In the genomic region with DNA sequence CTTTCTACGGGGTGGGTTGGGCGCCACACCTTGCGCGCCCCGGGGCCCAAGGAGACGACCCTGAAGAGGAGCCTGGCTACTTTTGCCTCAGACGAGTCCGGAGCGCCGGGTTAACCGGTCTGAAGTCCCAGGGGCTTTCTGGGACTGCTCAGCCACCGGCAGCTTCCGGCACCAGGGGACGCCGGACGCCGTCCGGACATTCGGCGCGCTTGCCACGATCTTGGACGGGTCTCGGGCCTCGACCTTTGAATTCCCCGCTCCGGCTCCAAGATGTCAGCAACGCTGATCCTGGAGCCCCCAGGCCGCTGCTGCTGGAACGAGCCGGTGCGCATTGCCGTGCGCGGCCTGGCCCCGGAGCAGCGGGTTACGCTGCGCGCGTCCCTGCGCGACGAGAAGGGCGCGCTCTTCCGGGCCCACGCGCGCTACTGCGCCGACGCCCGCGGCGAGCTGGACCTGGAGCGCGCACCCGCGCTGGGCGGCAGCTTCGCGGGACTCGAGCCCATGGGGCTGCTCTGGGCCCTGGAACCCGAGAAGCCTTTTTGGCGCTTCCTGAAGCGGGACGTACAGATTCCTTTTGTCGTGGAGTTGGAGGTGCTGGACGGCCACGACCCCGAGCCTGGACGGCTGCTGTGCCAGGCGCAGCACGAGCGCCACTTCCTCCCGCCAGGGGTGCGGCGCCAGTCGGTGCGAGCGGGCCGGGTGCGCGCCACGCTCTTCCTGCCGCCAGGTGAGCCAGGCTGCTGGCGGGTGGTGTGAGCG, we compare ENCODE assay signal across 8 cellular contexts. TPM values are rescaled to one million over a fixed set of nuclear protein-coding genes. Genes with fewer than 3 reads are reported as not detected.
DNase-seq lines count a peak whose midpoint lies in the region; ATAC-seq and TF ChIP-seq lines count a peak whose summit lies in the region.

Gene ACOT4 (plus strand): TSS at position 184 of the 759 bp plus-strand sequence. CDS start 87 bp downstream, at position 271.

- H4K20me1 ChIP-seq in hepatocyte (ENCODE audit: insufficient read depth, poor library complexity, severe bottlenecking), result no peaks in the 10 kb centered on the region

- CTCF ChIA-PET in RWPE1 (lab: Yijun Ruan, JAX), result interaction anchor here (0.6 to 0.7 kb wide), 2 partner anchors 66 to 1033 kb away, joined by 3 read pairs; no protein-coding TSS in a partner anchor

- TF ChIP-seq CTCF in RWPE1 (conservative IDR thresholded peaks at IDR 0.05; ENCODE audit: low read depth), result 0 out of 2 replicates have a peak, but pooled peaks have one; percentile 7
- TF ChIP-seq CTCF in hepatocyte (IDR thresholded peaks at IDR 0.05; ENCODE audit: poor library complexity), result no peak
- TF ChIP-seq CTCF in gastrocnemius medialis (IDR thresholded peaks at IDR 0.05 in 4 of 5, conservative IDR thresholded peaks at IDR 0.05 in 1 of 5), result peak in 1 of 5 experiments; percentile 15

- peaks cover 7% of the 10 kb centered on the region for H3K36me3 Mint-ChIP-seq in activated naive CD8-positive, alpha-beta T cell treated with anti-CD3 and anti-CD28 coated beads for 36 hours

- H3K4me1 Mint-ChIP-seq in activated naive CD8-positive, alpha-beta T cell treated with anti-CD3 and anti-CD28 coated beads for 36 hours, result peaks cover 10% of the 10 kb centered on the region

- H3K4me1 ChIP-seq in hepatocyte (ENCODE audit: insufficient read depth), result no peaks in the 10 kb centered on the region
- no peaks in the 10 kb centered on the region for H3K4me1 ChIP-seq in gastrocnemius medialis

- DNase-seq in DMS53 (lab: John Stamatoyannopoulos, UW) (peak; percentile 85), H7 (peak; percentile 76), RWPE1 (ENCODE audit: low spot score) (no peak), hepatocyte (ENCODE audit: low spot score) (peak; percentile 63), gastrocnemius medialis (no peak), OCI-M2 (lab: John Stamatoyannopoulos, UW; ENCODE audit: unreplicated experiment) (no peak)
- DNase-seq in activated naive CD8-positive, alpha-beta T cell treated with anti-CD3 and anti-CD28 coated beads for 36 hours, result peak; percentile 64

- H3K27me3 ChIP-seq in H7 (ENCODE audit: control insufficient read depth, insufficient read depth, low read length) (peaks cover 7% of the 10 kb centered on the region; the same call in 1 of the 2 replicates), hepatocyte (no peaks in the 10 kb centered on the region), gastrocnemius medialis (no peaks in the 10 kb centered on the region)

- H3K9me3 ChIP-seq in hepatocyte (ENCODE audit: low read depth) (no peaks in the 10 kb centered on the region), gastrocnemius medialis (no peaks in the 10 kb centered on the region)

- H3K9me3 Mint-ChIP-seq in activated naive CD8-positive, alpha-beta T cell treated with anti-CD3 and anti-CD28 coated beads for 36 hours, result no peaks in the 10 kb centered on the region

- peak within 1 kb of the TSS; percentile 93 for H2AFZ ChIP-seq in hepatocyte

- H3K4me3 ChIP-seq in H7 (ENCODE audit: insufficient read depth, low read depth, low read length) (peak within 1 kb of the TSS; percentile 39), hepatocyte (peak within 1 kb of the TSS; percentile 44), gastrocnemius medialis (peak within 1 kb of the TSS; percentile 55 to 63 (median 58))

- in situ Hi-C loops in gastrocnemius medialis (cut with MboI; ENCODE audit: low sequenced_read_pairs in 4 of 4), result no loop called here

- H3K36me3 ChIP-seq in H7 (replicated peaks; ENCODE audit: control insufficient read depth, insufficient read depth, low read length) (no peaks in the 10 kb centered on the region), hepatocyte (replicated peaks; ENCODE audit: insufficient read depth, low read depth) (no peaks in the 10 kb centered on the region), gastrocnemius medialis (no peaks in the 10 kb centered on the region)

- TF ChIP-seq POLR2A in gastrocnemius medialis (IDR thresholded peaks at IDR 0.05), result no peak

- H3K27me3 Mint-ChIP-seq in activated naive CD8-positive, alpha-beta T cell treated with anti-CD3 and anti-CD28 coated beads for 36 hours, result no peaks in the 10 kb centered on the region

- intact Hi-C loops in gastrocnemius medialis (cut with DNase I; ENCODE audit: low total_unique reads), result no loop called here

- peak within 1 kb of the TSS; percentile 43 for H3K27ac ChIP-seq in RWPE1
- H3K27ac ChIP-seq in hepatocyte, result no peak within 1 kb of the TSS
- H3K27ac ChIP-seq in gastrocnemius medialis, result peak within 1 kb of the TSS in 1 of 4 donors; percentile 32

- ATAC-seq in gastrocnemius medialis, result peak; percentile 23 to 56
- no peak for ATAC-seq in HG03025 (IDR thresholded peaks at IDR 0.05; ENCODE audit: low FRiP score, unreplicated experiment)

- no peaks in the 10 kb centered on the region for H3K79me2 ChIP-seq in hepatocyte

- POLR2A ChIA-PET in RWPE1 (lab: Yijun Ruan, JAX; ENCODE audit: low non-redundant PET), result no interaction called here

- whole genome bisulfite sequencing in hepatocyte (ENCODE audit: low lambda C conversion rate, missing lambda C conversion rate), result 14% methylated on average over 85 of the region's 89 CpGs

- peak within 1 kb of the TSS; percentile 94 for H3K4me2 ChIP-seq in hepatocyte

- H3K27ac Mint-ChIP-seq in activated naive CD8-positive, alpha-beta T cell treated with anti-CD3 and anti-CD28 coated beads for 36 hours, result peak within 1 kb of the TSS; percentile 19

- no peaks in the 10 kb centered on the region for H3K9me2 ChIP-seq in hepatocyte (replicated peaks; ENCODE audit: insufficient read depth)

- peak within 1 kb of the TSS; percentile 71 for H3K4me3 Mint-ChIP-seq in activated naive CD8-positive, alpha-beta T cell treated with anti-CD3 and anti-CD28 coated beads for 36 hours

RNA-seq across cellular contexts. Expression of gene ACOT4, which starts in this region (rescaled TPM):
- total RNA-seq in H7 (2014; rRNA removed; shearing (Covaris generic)), result 0.70 and 0.80 TPM in 2 replicates
- 1 to 10 TPM; 2.0 to 2.4 TPM for total RNA-seq in activated naive CD8-positive, alpha-beta T cell treated with anti-CD3 and anti-CD28 coated beads for 36 hours
- total RNA-seq in hepatocyte, result 2.5 and 2.8 TPM in 2 replicates
- polyA plus RNA-seq in hepatocyte, result 2.1 and 2.4 TPM in 2 replicates
- total RNA-seq in gastrocnemius medialis, result 1 to 10 TPM in 1 of 4 donors, under 1 TPM in 3; 0.40 to 1.2 (median 0.75) TPM

Comparison
In these comparisons a context has a peak if more than half of its experiments do, and no peak if none do; other contexts are left out.
1. Peak in DNase-seq and H3K4me3 ChIP-seq in H7; RNA of the gene not detected or under 1 TPM.
2. DNase-seq: peak in DMS53 (single experiment), activated naive CD8-positive, alpha-beta T cell treated with anti-CD3 and anti-CD28 coated beads for 36 hours (single experiment) and hepatocyte (single experiment); none in RWPE1 (single experiment), gastrocnemius medialis (0 of 2) and OCI-M2 (single experiment).
3. Peak in every context shown above with its lines, with median percentiles within 50 percentile points of each other: H3K4me3 ChIP-seq.